11 cellular contexts compared by ENCODE assay signal in genomic region chr20:49284818-49285217, GRCh38. TPM values are rescaled to one million over a fixed set of nuclear protein-coding genes. Genes with fewer than 3 reads are reported as not detected.
DNase-seq lines count a peak whose midpoint lies in the region; ATAC-seq and TF ChIP-seq lines count a peak whose summit lies in the region.
"Had no signal": no experiment of that assay in that cellular context is flagged by ENCODE, and none has a peak within 500 bp of the region (broad histone marks: within the 10 kb centered on the region; RNA-seq: fewer than 3 reads in every experiment).

No MANE protein-coding gene starts in this region.

- ATAC-seq in activated CD8-positive, alpha-beta T cell treated with anti-CD3 and anti-CD28 coated beads, Interleukin-2, amount 10 ng/mL, durations not matched to agents 7 days and 5 days: no peak
- ATAC-seq in GM19328 (IDR thresholded peaks at IDR 0.05; ENCODE audit: unreplicated experiment) (no peak), GM19397 (IDR thresholded peaks at IDR 0.05; ENCODE audit: unreplicated experiment) (no peak)

- no peak overlapping the region for H3K27ac ChIP-seq in CD8-positive, alpha-beta memory T cell (ENCODE audit: low read depth, low read length)
- H3K27ac ChIP-seq: ascending aorta, transverse colon had no signal

- H3K4me3 Mint-ChIP-seq in CD8-positive, alpha-beta memory T cell: peak overlapping the region in 5 of 7 donors; percentile 9 to 46 (median 25)
- H3K4me3 Mint-ChIP-seq in activated CD8-positive, alpha-beta T cell treated with anti-CD3 and anti-CD28 coated beads, Interleukin-2, amount 10 ng/mL, durations not matched to agents 7 days and 5 days: peak overlapping the region; percentile 23

- no peak overlapping the region for H3K4me3 ChIP-seq in CD8-positive, alpha-beta memory T cell (ENCODE audit: low read length)
- peak overlapping the region; percentile 99 for H3K4me3 ChIP-seq in HFF-Myc (replicated peaks; ENCODE audit: low read depth, low read length)
- H3K4me3 ChIP-seq: ascending aorta, transverse colon had no signal

- H3K9me3 Mint-ChIP-seq in CD8-positive, alpha-beta memory T cell: peaks cover 60 to 91% (median 88%) of the 10 kb centered on the region in 5 donors
- H3K9me3 Mint-ChIP-seq in activated CD8-positive, alpha-beta T cell treated with anti-CD3 and anti-CD28 coated beads, Interleukin-2, amount 10 ng/mL, durations not matched to agents 7 days and 5 days (ENCODE audit: insufficient read depth): peaks cover 64% of the 10 kb centered on the region

- no peak for DNase-seq in CD8-positive, alpha-beta memory T cell
- no peak for DNase-seq in HFF-Myc (ENCODE audit: extremely low read depth, low read depth)
- no peak for DNase-seq in activated CD8-positive, alpha-beta T cell treated with anti-CD3 and anti-CD28 coated beads, Interleukin-2, amount 10 ng/mL, durations not matched to agents 7 days and 5 days
- DNase-seq in mesenteric fat pad (ENCODE audit: low spot score): peak; percentile 37
- DNase-seq in H4 (ENCODE audit: low spot score): no peak
- DNase-seq: NCI-H146; stimulated activated CD4-positive, alpha-beta T cell treated with anti-CD3 and anti-CD28 coated beads, Interleukin-4, amount 100 ng/mL, for 4 hours; transverse colon had no signal

- no peaks in the 10 kb centered on the region for H3K27me3 ChIP-seq in CD8-positive, alpha-beta memory T cell (ENCODE audit: insufficient read depth, low read length, poor library complexity, severe bottlenecking)
- H3K27me3 ChIP-seq: ascending aorta, transverse colon had no signal

- peak overlapping the region in 6 of 8 donors; percentile 34 to 93 (median 65) for H3K27ac Mint-ChIP-seq in CD8-positive, alpha-beta memory T cell
- H3K27ac Mint-ChIP-seq in activated CD8-positive, alpha-beta T cell treated with anti-CD3 and anti-CD28 coated beads, Interleukin-2, amount 10 ng/mL, durations not matched to agents 7 days and 5 days: no peak overlapping the region

- peaks cover 97% of the 10 kb centered on the region for H3K36me3 ChIP-seq in CD8-positive, alpha-beta memory T cell (ENCODE audit: insufficient read depth, low read length)

- peaks cover 0 to 9% of the 10 kb centered on the region in 2 donors for H3K27me3 Mint-ChIP-seq in CD8-positive, alpha-beta memory T cell
- no peaks in the 10 kb centered on the region for H3K27me3 Mint-ChIP-seq in activated CD8-positive, alpha-beta T cell treated with anti-CD3 and anti-CD28 coated beads, Interleukin-2, amount 10 ng/mL, durations not matched to agents 7 days and 5 days (ENCODE audit: low read depth)

- POLR2A ChIA-PET in CD8-positive, alpha-beta memory T cell (lab: Charles Lee): interaction anchor here (0.7 kb wide), 1 partner anchor 571 kb away, joined by 3 read pairs; no protein-coding TSS in a partner anchor
- POLR2A ChIA-PET in activated CD8-positive, alpha-beta T cell treated with anti-CD3 and anti-CD28 coated beads, Interleukin-2, amount 10 ng/mL, durations not matched to agents 7 days and 5 days (lab: Charles Lee): no interaction called here

- H3K4me1 Mint-ChIP-seq in CD8-positive, alpha-beta memory T cell: peaks cover 59 to 91% (median 76%) of the 10 kb centered on the region in 3 donors
- peaks cover 78% of the 10 kb centered on the region for H3K4me1 Mint-ChIP-seq in activated CD8-positive, alpha-beta T cell treated with anti-CD3 and anti-CD28 coated beads, Interleukin-2, amount 10 ng/mL, durations not matched to agents 7 days and 5 days (ENCODE audit: low read depth)

- CTCF ChIA-PET in CD8-positive, alpha-beta memory T cell (lab: Charles Lee): no interaction called here
- CTCF ChIA-PET in activated CD8-positive, alpha-beta T cell treated with anti-CD3 and anti-CD28 coated beads, Interleukin-2, amount 10 ng/mL, durations not matched to agents 7 days and 5 days (lab: Charles Lee): no interaction called here

- peaks cover 88 to 99% (median 97%) of the 10 kb centered on the region in 3 donors for H3K36me3 Mint-ChIP-seq in CD8-positive, alpha-beta memory T cell
- peaks cover 100% of the 10 kb centered on the region for H3K36me3 Mint-ChIP-seq in activated CD8-positive, alpha-beta T cell treated with anti-CD3 and anti-CD28 coated beads, Interleukin-2, amount 10 ng/mL, durations not matched to agents 7 days and 5 days (ENCODE audit: low read depth)

- peaks cover 40% of the 10 kb centered on the region for H3K4me1 ChIP-seq in CD8-positive, alpha-beta memory T cell (ENCODE audit: insufficient read depth, low read length)

- no peak for TF ChIP-seq CTCF in HFF-Myc (IDR thresholded peaks at IDR 0.05; ENCODE audit: low read depth, low read length, missing control alignments)

- H3K9me3 ChIP-seq in CD8-positive, alpha-beta memory T cell (ENCODE audit: low read length): peaks cover 73% of the 10 kb centered on the region

RNA-seq across cellular contexts. Expression of gene ZNFX1, which starts 7.0 kb away (rescaled TPM):
- 10 to 100 TPM; 55.7 to 58.9 TPM for total RNA-seq in CD8-positive, alpha-beta memory T cell
- 75.9 TPM for polyA plus RNA-seq in CD8-positive, alpha-beta memory T cell
- total RNA-seq in activated CD8-positive, alpha-beta T cell treated with anti-CD3 and anti-CD28 coated beads, Interleukin-2, amount 10 ng/mL, durations not matched to agents 7 days and 5 days: 10 to 100 TPM; 52.7 to 54.2 TPM
- 43.4 TPM for total RNA-seq in mesenteric fat pad
- total RNA-seq in H4 (2014; rRNA removed; shearing (Covaris generic)): 21.9 and 22.8 TPM in 2 replicates
